3 cellular contexts compared by ENCODE assay signal in the genomic region with DNA sequence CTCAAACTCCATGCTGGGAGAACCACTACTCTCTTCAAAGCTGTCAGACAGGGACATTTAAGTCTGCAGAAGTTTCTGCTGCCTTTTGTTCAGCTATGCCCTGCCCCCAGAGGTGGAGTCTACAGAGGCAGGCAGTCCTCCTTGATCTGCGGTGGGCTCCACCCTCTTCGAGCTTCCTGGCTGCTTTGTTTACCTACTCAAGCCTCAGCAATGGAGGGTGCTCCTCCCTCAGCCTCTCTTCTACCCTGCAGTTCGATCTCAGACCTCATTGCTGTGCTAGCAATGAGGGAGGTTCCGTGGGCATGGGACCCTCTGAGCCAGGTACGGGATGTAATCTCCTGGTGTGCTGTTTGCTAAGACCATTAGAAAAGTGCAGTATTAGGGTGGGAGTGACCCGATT. TPM values are rescaled to one million over a fixed set of nuclear protein-coding genes. Genes with fewer than 3 reads are reported as not detected.
"Had no signal": no experiment of that assay in that cellular context is flagged by ENCODE, and none has a peak within 500 bp of the region (broad histone marks: within the 10 kb centered on the region; RNA-seq: fewer than 3 reads in every experiment).

No MANE protein-coding gene starts in this region.

RNA-seq across cellular contexts. Expression of a gene that starts 16.7 kb away (rescaled TPM):
- total RNA-seq: HT-29 had no signal
- polyA plus RNA-seq: GM23338, IgD-negative memory B cell had no signal
